Comparison of ENCODE assay signal across 1 cellular context in the genomic region with DNA sequence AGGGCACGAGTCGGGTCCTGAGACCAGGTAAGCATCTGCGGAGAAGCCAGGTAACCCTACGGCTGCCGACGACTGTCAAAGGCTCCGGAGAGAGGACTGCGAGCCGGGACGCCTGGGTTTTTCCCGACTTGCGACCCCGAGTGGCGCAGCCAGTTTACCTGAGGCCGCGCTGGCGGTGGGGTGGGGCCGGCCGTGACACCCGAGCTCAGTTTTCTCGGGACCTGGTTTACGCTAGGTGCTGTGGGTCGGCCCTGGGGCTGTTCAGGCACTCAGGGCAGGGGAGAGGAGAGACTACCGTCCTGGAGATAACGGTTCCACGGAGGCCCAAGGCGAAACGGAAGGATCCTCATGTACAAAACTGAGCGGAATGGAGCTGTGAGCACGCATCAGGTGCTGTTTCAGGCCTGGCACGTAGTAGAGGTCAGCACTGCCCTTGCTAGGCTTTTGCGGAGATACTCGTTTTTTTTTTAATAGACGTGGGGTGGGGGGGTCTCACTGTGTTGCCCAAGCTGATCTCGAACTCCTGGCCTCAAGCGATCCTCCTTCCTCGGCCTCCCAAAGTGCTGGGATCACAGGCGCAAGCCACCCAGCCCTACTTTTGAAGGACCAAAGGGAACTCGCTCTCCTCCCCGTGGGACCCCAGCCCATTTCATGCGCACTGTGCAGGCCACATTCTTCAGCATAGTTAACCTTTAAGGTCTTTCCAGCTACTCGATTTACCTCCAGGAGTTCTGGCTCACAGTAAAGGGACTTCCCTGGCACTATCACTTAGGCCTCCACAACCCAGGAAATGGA.
A peak's percentile ranks its signal among the peaks of the same experiment; 100 is the strongest.
TF ChIP-seq lines count a peak whose summit lies in the region.

No MANE protein-coding gene starts in this region.

TF ChIP-seq in HepG2, 621 proteins besides CTCF, POLR2A, EP300 and RAD21 (continued from another document and continues in another):
- TF ChIP-seq, protein P1, sequence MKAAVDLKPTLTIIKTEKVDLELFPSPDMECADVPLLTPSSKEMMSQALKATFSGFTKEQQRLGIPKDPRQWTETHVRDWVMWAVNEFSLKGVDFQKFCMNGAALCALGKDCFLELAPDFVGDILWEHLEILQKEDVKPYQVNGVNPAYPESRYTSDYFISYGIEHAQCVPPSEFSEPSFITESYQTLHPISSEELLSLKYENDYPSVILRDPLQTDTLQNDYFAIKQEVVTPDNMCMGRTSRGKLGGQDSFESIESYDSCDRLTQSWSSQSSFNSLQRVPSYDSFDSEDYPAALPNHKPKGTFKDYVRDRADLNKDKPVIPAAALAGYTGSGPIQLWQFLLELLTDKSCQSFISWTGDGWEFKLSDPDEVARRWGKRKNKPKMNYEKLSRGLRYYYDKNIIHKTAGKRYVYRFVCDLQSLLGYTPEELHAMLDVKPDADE (CRISPR knock-in tag; IDR thresholded peaks at IDR 0.05) = no peak
- TF ChIP-seq ZNF317 (CRISPR knock-in tag; IDR thresholded peaks at IDR 0.05) = no peak
- TF ChIP-seq ZNF562 (CRISPR knock-in tag; IDR thresholded peaks at IDR 0.05; ENCODE audit: borderline replicate concordance) = no peak
- TF ChIP-seq RBM39 (IDR thresholded peaks at IDR 0.05; ENCODE audit: low read depth, low read length, poor library complexity, severe bottlenecking) = no peak
- no peak for TF ChIP-seq CCAR2 (optimal IDR thresholded peaks at IDR 0.05; ENCODE audit: low read depth, low read length)
- TF ChIP-seq RFXAP (CRISPR knock-in tag; IDR thresholded peaks at IDR 0.05; ENCODE audit: borderline replicate concordance) = no peak
- no peak for TF ChIP-seq ZNF367 (CRISPR knock-in tag; IDR thresholded peaks at IDR 0.05; ENCODE audit: borderline replicate concordance)
- TF ChIP-seq NAIF1 (CRISPR knock-in tag; IDR thresholded peaks at IDR 0.05; ENCODE audit: borderline replicate concordance) = no peak
- 0 out of 2 replicates have a peak, but pooled peaks have one; percentile 63 for TF ChIP-seq ZNF75D (CRISPR knock-in tag; IDR thresholded peaks at IDR 0.05; ENCODE audit: borderline replicate concordance)
- no peak for TF ChIP-seq HDAC2 (CRISPR knock-in tag; IDR thresholded peaks at IDR 0.05)
- TF ChIP-seq, protein P2, sequence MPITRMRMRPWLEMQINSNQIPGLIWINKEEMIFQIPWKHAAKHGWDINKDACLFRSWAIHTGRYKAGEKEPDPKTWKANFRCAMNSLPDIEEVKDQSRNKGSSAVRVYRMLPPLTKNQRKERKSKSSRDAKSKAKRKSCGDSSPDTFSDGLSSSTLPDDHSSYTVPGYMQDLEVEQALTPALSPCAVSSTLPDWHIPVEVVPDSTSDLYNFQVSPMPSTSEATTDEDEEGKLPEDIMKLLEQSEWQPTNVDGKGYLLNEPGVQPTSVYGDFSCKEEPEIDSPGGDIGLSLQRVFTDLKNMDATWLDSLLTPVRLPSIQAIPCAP (CRISPR knock-in tag; IDR thresholded peaks at IDR 0.05; ENCODE audit: low read depth) = no peak
- TF ChIP-seq, protein P3, sequence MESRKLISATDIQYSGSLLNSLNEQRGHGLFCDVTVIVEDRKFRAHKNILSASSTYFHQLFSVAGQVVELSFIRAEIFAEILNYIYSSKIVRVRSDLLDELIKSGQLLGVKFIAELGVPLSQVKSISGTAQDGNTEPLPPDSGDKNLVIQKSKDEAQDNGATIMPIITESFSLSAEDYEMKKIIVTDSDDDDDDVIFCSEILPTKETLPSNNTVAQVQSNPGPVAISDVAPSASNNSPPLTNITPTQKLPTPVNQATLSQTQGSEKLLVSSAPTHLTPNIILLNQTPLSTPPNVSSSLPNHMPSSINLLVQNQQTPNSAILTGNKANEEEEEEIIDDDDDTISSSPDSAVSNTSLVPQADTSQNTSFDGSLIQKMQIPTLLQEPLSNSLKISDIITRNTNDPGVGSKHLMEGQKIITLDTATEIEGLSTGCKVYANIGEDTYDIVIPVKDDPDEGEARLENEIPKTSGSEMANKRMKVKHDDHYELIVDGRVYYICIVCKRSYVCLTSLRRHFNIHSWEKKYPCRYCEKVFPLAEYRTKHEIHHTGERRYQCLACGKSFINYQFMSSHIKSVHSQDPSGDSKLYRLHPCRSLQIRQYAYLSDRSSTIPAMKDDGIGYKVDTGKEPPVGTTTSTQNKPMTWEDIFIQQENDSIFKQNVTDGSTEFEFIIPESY (CRISPR knock-in tag; IDR thresholded peaks at IDR 0.05) = no peak
- TF ChIP-seq PCBP2 (optimal IDR thresholded peaks at IDR 0.05; ENCODE audit: low read depth, low read length, poor library complexity, severe bottlenecking) = no peak
- TF ChIP-seq, protein P4, sequence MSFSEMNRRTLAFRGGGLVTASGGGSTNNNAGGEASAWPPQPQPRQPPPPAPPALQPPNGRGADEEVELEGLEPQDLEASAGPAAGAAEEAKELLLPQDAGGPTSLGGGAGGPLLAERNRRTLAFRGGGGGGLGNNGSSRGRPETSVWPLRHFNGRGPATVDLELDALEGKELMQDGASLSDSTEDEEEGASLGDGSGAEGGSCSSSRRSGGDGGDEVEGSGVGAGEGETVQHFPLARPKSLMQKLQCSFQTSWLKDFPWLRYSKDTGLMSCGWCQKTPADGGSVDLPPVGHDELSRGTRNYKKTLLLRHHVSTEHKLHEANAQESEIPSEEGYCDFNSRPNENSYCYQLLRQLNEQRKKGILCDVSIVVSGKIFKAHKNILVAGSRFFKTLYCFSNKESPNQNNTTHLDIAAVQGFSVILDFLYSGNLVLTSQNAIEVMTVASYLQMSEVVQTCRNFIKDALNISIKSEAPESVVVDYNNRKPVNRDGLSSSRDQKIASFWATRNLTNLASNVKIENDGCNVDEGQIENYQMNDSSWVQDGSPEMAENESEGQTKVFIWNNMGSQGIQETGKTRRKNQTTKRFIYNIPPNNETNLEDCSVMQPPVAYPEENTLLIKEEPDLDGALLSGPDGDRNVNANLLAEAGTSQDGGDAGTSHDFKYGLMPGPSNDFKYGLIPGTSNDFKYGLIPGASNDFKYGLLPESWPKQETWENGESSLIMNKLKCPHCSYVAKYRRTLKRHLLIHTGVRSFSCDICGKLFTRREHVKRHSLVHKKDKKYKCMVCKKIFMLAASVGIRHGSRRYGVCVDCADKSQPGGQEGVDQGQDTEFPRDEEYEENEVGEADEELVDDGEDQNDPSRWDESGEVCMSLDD (CRISPR knock-in tag; IDR thresholded peaks at IDR 0.05; ENCODE audit: borderline replicate concordance) = no peak
- no peak for TF ChIP-seq RXRB (CRISPR knock-in tag; IDR thresholded peaks at IDR 0.05; ENCODE audit: borderline replicate concordance)
- no peak for TF ChIP-seq ZNF382 (CRISPR knock-in tag; IDR thresholded peaks at IDR 0.05; ENCODE audit: borderline replicate concordance)
- TF ChIP-seq, protein P5, sequence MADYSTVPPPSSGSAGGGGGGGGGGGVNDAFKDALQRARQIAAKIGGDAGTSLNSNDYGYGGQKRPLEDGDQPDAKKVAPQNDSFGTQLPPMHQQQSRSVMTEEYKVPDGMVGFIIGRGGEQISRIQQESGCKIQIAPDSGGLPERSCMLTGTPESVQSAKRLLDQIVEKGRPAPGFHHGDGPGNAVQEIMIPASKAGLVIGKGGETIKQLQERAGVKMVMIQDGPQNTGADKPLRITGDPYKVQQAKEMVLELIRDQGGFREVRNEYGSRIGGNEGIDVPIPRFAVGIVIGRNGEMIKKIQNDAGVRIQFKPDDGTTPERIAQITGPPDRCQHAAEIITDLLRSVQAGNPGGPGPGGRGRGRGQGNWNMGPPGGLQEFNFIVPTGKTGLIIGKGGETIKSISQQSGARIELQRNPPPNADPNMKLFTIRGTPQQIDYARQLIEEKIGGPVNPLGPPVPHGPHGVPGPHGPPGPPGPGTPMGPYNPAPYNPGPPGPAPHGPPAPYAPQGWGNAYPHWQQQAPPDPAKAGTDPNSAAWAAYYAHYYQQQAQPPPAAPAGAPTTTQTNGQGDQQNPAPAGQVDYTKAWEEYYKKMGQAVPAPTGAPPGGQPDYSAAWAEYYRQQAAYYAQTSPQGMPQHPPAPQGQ (CRISPR knock-in tag; IDR thresholded peaks at IDR 0.05; ENCODE audit: borderline replicate concordance) = no peak
- TF ChIP-seq ZNF234 (CRISPR knock-in tag; conservative IDR thresholded peaks at IDR 0.05) = no peak
- no peak for TF ChIP-seq PLRG1 (conservative IDR thresholded peaks at IDR 0.05)
- TF ChIP-seq CBFB (CRISPR knock-in tag; IDR thresholded peaks at IDR 0.05) = no peak
- TF ChIP-seq TRIM24 (CRISPR knock-in tag; IDR thresholded peaks at IDR 0.05) = no peak
- no peak for TF ChIP-seq TAF1 (CRISPR knock-in tag; IDR thresholded peaks at IDR 0.05)
- TF ChIP-seq EEA1 (CRISPR knock-in tag; IDR thresholded peaks at IDR 0.05; ENCODE audit: borderline replicate concordance) = 0 out of 2 replicates have a peak, but pooled peaks have one; percentile 54
- no peak for TF ChIP-seq ZNF501 (CRISPR knock-in tag; IDR thresholded peaks at IDR 0.05)
- TF ChIP-seq ZNF556 (CRISPR knock-in tag; IDR thresholded peaks at IDR 0.05; ENCODE audit: borderline replicate concordance) = no peak
- TF ChIP-seq, protein P6, sequence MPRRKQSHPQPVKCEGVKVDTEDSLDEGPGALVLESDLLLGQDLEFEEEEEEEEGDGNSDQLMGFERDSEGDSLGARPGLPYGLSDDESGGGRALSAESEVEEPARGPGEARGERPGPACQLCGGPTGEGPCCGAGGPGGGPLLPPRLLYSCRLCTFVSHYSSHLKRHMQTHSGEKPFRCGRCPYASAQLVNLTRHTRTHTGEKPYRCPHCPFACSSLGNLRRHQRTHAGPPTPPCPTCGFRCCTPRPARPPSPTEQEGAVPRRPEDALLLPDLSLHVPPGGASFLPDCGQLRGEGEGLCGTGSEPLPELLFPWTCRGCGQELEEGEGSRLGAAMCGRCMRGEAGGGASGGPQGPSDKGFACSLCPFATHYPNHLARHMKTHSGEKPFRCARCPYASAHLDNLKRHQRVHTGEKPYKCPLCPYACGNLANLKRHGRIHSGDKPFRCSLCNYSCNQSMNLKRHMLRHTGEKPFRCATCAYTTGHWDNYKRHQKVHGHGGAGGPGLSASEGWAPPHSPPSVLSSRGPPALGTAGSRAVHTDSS (CRISPR knock-in tag; conservative IDR thresholded peaks at IDR 0.05) = no peak
- no peak for TF ChIP-seq MED1 (CRISPR knock-in tag; IDR thresholded peaks at IDR 0.05)
- TF ChIP-seq ZNF331 (CRISPR knock-in tag; IDR thresholded peaks at IDR 0.05) = no peak
- TF ChIP-seq SYNCRIP (IDR thresholded peaks at IDR 0.05; ENCODE audit: insufficient read depth, low read depth, low read length) = no peak
- TF ChIP-seq ZKSCAN1 (IDR thresholded peaks at IDR 0.05; ENCODE audit: low read length) = no peak
- TF ChIP-seq SIN3B (IDR thresholded peaks at IDR 0.05; ENCODE audit: low read length) = no peak
- TF ChIP-seq PTBP1 (IDR thresholded peaks at IDR 0.05; ENCODE audit: low read depth, low read length, poor library complexity, severe bottlenecking) = no peak
- TF ChIP-seq RBM22 (optimal IDR thresholded peaks at IDR 0.05; ENCODE audit: low read length) = no peak
- TF ChIP-seq DNMT3B (CRISPR knock-in tag; conservative IDR thresholded peaks at IDR 0.05) = no peak
- TF ChIP-seq ZSCAN12 (CRISPR knock-in tag; IDR thresholded peaks at IDR 0.05) = no peak
- 0 out of 2 replicates have a peak, but pooled peaks have one; percentile 42 for TF ChIP-seq GFI1 (CRISPR knock-in tag; IDR thresholded peaks at IDR 0.05; ENCODE audit: borderline replicate concordance)
- no peak for TF ChIP-seq ZNF432 (CRISPR knock-in tag; IDR thresholded peaks at IDR 0.05; ENCODE audit: borderline replicate concordance)
- no peak for TF ChIP-seq ZNF672 (CRISPR knock-in tag; IDR thresholded peaks at IDR 0.05)
- TF ChIP-seq, protein P7, sequence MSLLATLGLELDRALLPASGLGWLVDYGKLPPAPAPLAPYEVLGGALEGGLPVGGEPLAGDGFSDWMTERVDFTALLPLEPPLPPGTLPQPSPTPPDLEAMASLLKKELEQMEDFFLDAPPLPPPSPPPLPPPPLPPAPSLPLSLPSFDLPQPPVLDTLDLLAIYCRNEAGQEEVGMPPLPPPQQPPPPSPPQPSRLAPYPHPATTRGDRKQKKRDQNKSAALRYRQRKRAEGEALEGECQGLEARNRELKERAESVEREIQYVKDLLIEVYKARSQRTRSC (CRISPR knock-in tag; IDR thresholded peaks at IDR 0.05; ENCODE audit: low read depth) = no peak
- no peak for TF ChIP-seq ZNF34 (CRISPR knock-in tag; IDR thresholded peaks at IDR 0.05; ENCODE audit: borderline replicate concordance)
- TF ChIP-seq, protein P8, sequence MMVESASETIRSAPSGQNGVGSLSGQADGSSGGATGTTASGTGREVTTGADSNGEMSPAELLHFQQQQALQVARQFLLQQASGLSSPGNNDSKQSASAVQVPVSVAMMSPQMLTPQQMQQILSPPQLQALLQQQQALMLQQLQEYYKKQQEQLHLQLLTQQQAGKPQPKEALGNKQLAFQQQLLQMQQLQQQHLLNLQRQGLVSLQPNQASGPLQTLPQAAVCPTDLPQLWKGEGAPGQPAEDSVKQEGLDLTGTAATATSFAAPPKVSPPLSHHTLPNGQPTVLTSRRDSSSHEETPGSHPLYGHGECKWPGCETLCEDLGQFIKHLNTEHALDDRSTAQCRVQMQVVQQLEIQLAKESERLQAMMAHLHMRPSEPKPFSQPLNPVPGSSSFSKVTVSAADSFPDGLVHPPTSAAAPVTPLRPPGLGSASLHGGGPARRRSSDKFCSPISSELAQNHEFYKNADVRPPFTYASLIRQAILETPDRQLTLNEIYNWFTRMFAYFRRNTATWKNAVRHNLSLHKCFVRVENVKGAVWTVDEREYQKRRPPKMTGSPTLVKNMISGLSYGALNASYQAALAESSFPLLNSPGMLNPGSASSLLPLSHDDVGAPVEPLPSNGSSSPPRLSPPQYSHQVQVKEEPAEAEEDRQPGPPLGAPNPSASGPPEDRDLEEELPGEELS (CRISPR knock-in tag; IDR thresholded peaks at IDR 0.05) = no peak
- TF ChIP-seq, protein P9, sequence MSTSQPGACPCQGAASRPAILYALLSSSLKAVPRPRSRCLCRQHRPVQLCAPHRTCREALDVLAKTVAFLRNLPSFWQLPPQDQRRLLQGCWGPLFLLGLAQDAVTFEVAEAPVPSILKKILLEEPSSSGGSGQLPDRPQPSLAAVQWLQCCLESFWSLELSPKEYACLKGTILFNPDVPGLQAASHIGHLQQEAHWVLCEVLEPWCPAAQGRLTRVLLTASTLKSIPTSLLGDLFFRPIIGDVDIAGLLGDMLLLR (CRISPR knock-in tag; IDR thresholded peaks at IDR 0.05) = no peak
- TF ChIP-seq, protein P10, sequence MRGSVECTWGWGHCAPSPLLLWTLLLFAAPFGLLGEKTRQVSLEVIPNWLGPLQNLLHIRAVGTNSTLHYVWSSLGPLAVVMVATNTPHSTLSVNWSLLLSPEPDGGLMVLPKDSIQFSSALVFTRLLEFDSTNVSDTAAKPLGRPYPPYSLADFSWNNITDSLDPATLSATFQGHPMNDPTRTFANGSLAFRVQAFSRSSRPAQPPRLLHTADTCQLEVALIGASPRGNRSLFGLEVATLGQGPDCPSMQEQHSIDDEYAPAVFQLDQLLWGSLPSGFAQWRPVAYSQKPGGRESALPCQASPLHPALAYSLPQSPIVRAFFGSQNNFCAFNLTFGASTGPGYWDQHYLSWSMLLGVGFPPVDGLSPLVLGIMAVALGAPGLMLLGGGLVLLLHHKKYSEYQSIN (CRISPR knock-in tag; IDR thresholded peaks at IDR 0.05; ENCODE audit: borderline replicate concordance) = no peak
- no peak for TF ChIP-seq CEBPB (IDR thresholded peaks at IDR 0.05; ENCODE audit: borderline replicate concordance, low read depth, low read length)
- TF ChIP-seq ARNT2 (CRISPR knock-in tag; IDR thresholded peaks at IDR 0.05; ENCODE audit: low read depth) = no peak
- no peak for TF ChIP-seq ZNF337 (CRISPR knock-in tag; IDR thresholded peaks at IDR 0.05; ENCODE audit: borderline replicate concordance, low read depth)
- 0 out of 2 replicates have a peak, but pooled peaks have one; percentile 29 for TF ChIP-seq ZFX (CRISPR knock-in tag; IDR thresholded peaks at IDR 0.05; ENCODE audit: low read depth)
- TF ChIP-seq CBX2 (IDR thresholded peaks at IDR 0.05; ENCODE audit: low read depth, low read length) = no peak
- TF ChIP-seq CBX2 (CRISPR knock-in tag; IDR thresholded peaks at IDR 0.05; ENCODE audit: low read depth) = no peak
- TF ChIP-seq ZNF670 (CRISPR knock-in tag; IDR thresholded peaks at IDR 0.05; ENCODE audit: borderline replicate concordance) = peak; percentile 26; the same call in 1 of the 2 replicates
